Comparison of ENCODE assay signal across 20 cellular contexts in genomic region chr16:83109736-83110135, GRCh38.
"Had no signal": no experiment of that assay in that cellular context is flagged by ENCODE, and none has a peak within 500 bp of the region (broad histone marks: within the 10 kb centered on the region; RNA-seq: fewer than 3 reads in every experiment).

No MANE protein-coding gene starts in this region.

- H3K4me1 ChIP-seq: body of pancreas, left lung, thyroid gland had no signal

- H3K36me3 ChIP-seq: gastrocnemius medialis, heart left ventricle, left lung, thyroid gland had no signal

- DNase-seq: activated B cell treated with CpG ODN at 0.5 μM for 24 hours; activated CD4-positive, alpha-beta T cell treated with anti-CD3 and anti-CD28 coated beads for 48 hours; activated CD8-positive, alpha-beta T cell treated with anti-CD3 and anti-CD28 coated beads for 36 hours; activated naive CD4-positive, alpha-beta T cell treated with Interleukin-2 at 50 U/mL for 16 hours; activated naive CD8-positive, alpha-beta T cell treated with anti-CD3 and anti-CD28 coated beads, Interleukin-2, amount 10 ng/mL, durations not matched to agents 7 days and 5 days; activated T-cell treated with anti-CD3 and anti-CD28 coated beads, Interleukin-2, amount 50 U/mL, for 1 hour; body of pancreas; effector memory CD8-positive, alpha-beta T cell; gastrocnemius medialis; heart left ventricle; kidney; left lung; mammary epithelial cell; occipital lobe; stimulated activated CD4-positive, alpha-beta T cell treated with anti-CD3 and anti-CD28 coated beads, Interleukin-2, amount 100 ng/mL, for 24 hours; stimulated activated naive CD4-positive, alpha-beta T cell treated with Interleukin-2 at 50 U/mL for 16 hours; thyroid gland had no signal

- H3K4me3 Mint-ChIP-seq: activated B cell treated with CpG ODN at 0.5 μM for 24 hours; activated CD8-positive, alpha-beta T cell treated with anti-CD3 and anti-CD28 coated beads for 36 hours; activated naive CD8-positive, alpha-beta T cell treated with anti-CD3 and anti-CD28 coated beads, Interleukin-2, amount 10 ng/mL, durations not matched to agents 7 days and 5 days; effector memory CD8-positive, alpha-beta T cell; T-helper 2 cell treated with Interferon-gamma antibody and Interleukin-4, amounts not matched to agents 5 μg/mL and 100 μg/mL, for 36 hours had no signal

- H3K9me3 Mint-ChIP-seq: activated B cell treated with CpG ODN at 0.5 μM for 24 hours; effector memory CD8-positive, alpha-beta T cell; T-helper 2 cell treated with Interferon-gamma antibody and Interleukin-4, amounts not matched to agents 5 μg/mL and 100 μg/mL, for 36 hours had no signal

- H3K27ac ChIP-seq: body of pancreas, gastrocnemius medialis, heart left ventricle, left lung, thyroid gland had no signal

- H3K9me3 ChIP-seq: body of pancreas, gastrocnemius medialis, heart left ventricle, left lung, thyroid gland had no signal

- H3K27me3 Mint-ChIP-seq: activated B cell treated with CpG ODN at 0.5 μM for 24 hours had no signal

- H3K4me1 Mint-ChIP-seq: activated B cell treated with CpG ODN at 0.5 μM for 24 hours; activated naive CD8-positive, alpha-beta T cell treated with anti-CD3 and anti-CD28 coated beads, Interleukin-2, amount 10 ng/mL, durations not matched to agents 7 days and 5 days had no signal

- H3K27me3 ChIP-seq: body of pancreas, gastrocnemius medialis, heart left ventricle, thyroid gland had no signal

- H3K27ac Mint-ChIP-seq: activated B cell treated with CpG ODN at 0.5 μM for 24 hours; activated CD8-positive, alpha-beta T cell treated with anti-CD3 and anti-CD28 coated beads for 36 hours; activated naive CD8-positive, alpha-beta T cell treated with anti-CD3 and anti-CD28 coated beads, Interleukin-2, amount 10 ng/mL, durations not matched to agents 7 days and 5 days; activated T-helper 2 cell treated with anti-CD3 and anti-CD28 coated beads, Interferon-gamma antibody, Interleukin-2, Interleukin-4, amounts not matched to agents 10 μg/mL and 5 μg/mL and 100 μg/mL, durations not matched to agents 14 hours and 24 hours and 36 hours; effector memory CD8-positive, alpha-beta T cell; progenitor cell of endocrine pancreas; T-helper 2 cell treated with Interferon-gamma antibody and Interleukin-4, amounts not matched to agents 5 μg/mL and 100 μg/mL, for 36 hours had no signal

- H3K4me3 ChIP-seq: body of pancreas, gastrocnemius medialis, heart left ventricle, left lung, thyroid gland had no signal

- H3K36me3 Mint-ChIP-seq: activated naive CD8-positive, alpha-beta T cell treated with anti-CD3 and anti-CD28 coated beads, Interleukin-2, amount 10 ng/mL, durations not matched to agents 7 days and 5 days had no signal
